Comparison of ENCODE assay signal across 8 cellular contexts in the genomic region with DNA sequence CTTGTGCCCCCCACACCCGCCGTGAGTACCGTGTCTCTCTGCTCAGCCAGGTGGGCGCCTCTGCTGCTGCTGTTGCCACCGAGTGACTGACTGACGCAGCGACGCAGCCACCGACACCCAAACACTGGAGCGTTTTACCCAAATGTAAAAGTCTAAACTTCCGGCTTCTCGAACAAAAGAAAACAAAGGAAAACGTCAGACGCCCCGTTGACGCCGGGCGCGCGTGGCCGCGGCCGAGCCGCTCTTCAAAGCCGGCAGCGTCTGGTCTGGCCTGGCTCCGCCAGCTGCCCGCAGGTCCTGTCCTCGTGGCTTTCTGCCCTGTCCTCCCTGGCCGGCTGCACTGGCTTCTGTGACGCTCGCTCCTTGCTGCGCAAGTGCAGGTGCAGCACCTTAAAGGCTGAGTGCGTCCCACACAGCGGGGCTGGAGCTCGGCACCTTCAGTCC. TPM values are rescaled to one million over a fixed set of nuclear protein-coding genes. Genes with fewer than 3 reads are reported as not detected.
DNase-seq lines count a peak whose midpoint lies in the region; ATAC-seq, FAIRE-seq and TF ChIP-seq lines count a peak whose summit lies in the region.

No MANE protein-coding gene starts in this region.

- TF ChIP-seq POLR2A in esophagus muscularis mucosa (IDR thresholded peaks at IDR 0.05; ENCODE audit: low read depth), result no peak

- H3K4me1 Mint-ChIP-seq in naive thymus-derived CD8-positive, alpha-beta T cell, result peaks cover 18 to 31% (median 29%) of the 10 kb centered on the region in 4 donors
- H3K4me1 Mint-ChIP-seq in stimulated activated naive B cell treated with anti-CD40 and anti-IgM and Interleukin-4, amounts not matched to agents 10 μg/mL and 1 μg/mL and 100 μg/mL, for 72 hours, result peaks cover 21 to 22% of the 10 kb centered on the region in 2 donors

- peak overlapping the region; percentile 62 to 64 (median 64) for H3K27ac ChIP-seq in esophagus muscularis mucosa (replicated peaks in 1 of 4)

- no peak for TF ChIP-seq CTCF in esophagus muscularis mucosa (IDR thresholded peaks at IDR 0.05)

- H3K36me3 Mint-ChIP-seq in naive thymus-derived CD8-positive, alpha-beta T cell, result no peaks in the 10 kb centered on the region
- H3K36me3 Mint-ChIP-seq in stimulated activated naive B cell treated with anti-CD40 and anti-IgM and Interleukin-4, amounts not matched to agents 10 μg/mL and 1 μg/mL and 100 μg/mL, for 72 hours, result no peaks in the 10 kb centered on the region

- H3K36me3 ChIP-seq in esophagus muscularis mucosa, result no peaks in the 10 kb centered on the region

- H3K27me3 Mint-ChIP-seq in naive thymus-derived CD8-positive, alpha-beta T cell, result peaks cover 0 to 3% (median 2%) of the 10 kb centered on the region in 5 donors
- peaks cover 14 to 18% of the 10 kb centered on the region in 2 donors for H3K27me3 Mint-ChIP-seq in stimulated activated naive B cell treated with anti-CD40 and anti-IgM and Interleukin-4, amounts not matched to agents 10 μg/mL and 1 μg/mL and 100 μg/mL, for 72 hours

- peak overlapping the region; percentile 61 to 69 (median 66) for H3K4me3 ChIP-seq in esophagus muscularis mucosa

- POLR2A ChIA-PET in naive thymus-derived CD8-positive, alpha-beta T cell (lab: Charles Lee), result interaction anchor here (0.6 to 3.7 kb wide), 16 partner anchors 11 to 415 kb away, joined by 3 to 43 read pairs (median 4); a partner anchor contains a TSS

- peak overlapping the region; percentile 98 to 100 (median 100) for H3K27ac Mint-ChIP-seq in naive thymus-derived CD8-positive, alpha-beta T cell
- peak overlapping the region; percentile 96 for H3K27ac Mint-ChIP-seq in stimulated activated naive B cell treated with anti-CD40 and anti-IgM and Interleukin-4, amounts not matched to agents 10 μg/mL and 1 μg/mL and 100 μg/mL, for 72 hours

- TF ChIP-seq EP300 in esophagus muscularis mucosa (IDR thresholded peaks at IDR 0.05), result no peak

- FAIRE-seq in GM18507 (lab: Jason Lieb, UNC), result peak; percentile 29

- peak overlapping the region; percentile 93 to 100 (median 98) for H3K4me3 Mint-ChIP-seq in naive thymus-derived CD8-positive, alpha-beta T cell
- H3K4me3 Mint-ChIP-seq in stimulated activated naive B cell treated with anti-CD40 and anti-IgM and Interleukin-4, amounts not matched to agents 10 μg/mL and 1 μg/mL and 100 μg/mL, for 72 hours, result peak overlapping the region; percentile 93 to 94

- H3K4me1 ChIP-seq in esophagus muscularis mucosa, result peaks cover 11 to 21% (median 18%) of the 10 kb centered on the region in 4 donors

- peaks cover 0 to 60% (median 0%) of the 10 kb centered on the region in 4 donors for H3K27me3 ChIP-seq in esophagus muscularis mucosa

- intact Hi-C loops in esophagus muscularis mucosa (cut with DNase I), result no loop called here

- no peaks in the 10 kb centered on the region for H3K9me3 ChIP-seq in esophagus muscularis mucosa

- peak; percentile 40 for ATAC-seq in HG02870 (IDR thresholded peaks at IDR 0.05; ENCODE audit: unreplicated experiment)
- peak; percentile 90 to 91 for ATAC-seq in naive thymus-derived CD8-positive, alpha-beta T cell
- ATAC-seq in stimulated activated naive B cell treated with anti-CD40 and anti-IgM and Interleukin-4, amounts not matched to agents 10 μg/mL and 1 μg/mL and 100 μg/mL, for 72 hours (replicated peaks), result peak; percentile 70 to 73

- DNase-seq in GM18507 (ENCODE audit: extremely low spot score, insufficient read length, low read depth) (peak; percentile 44), NCI-H2196 (lab: John Stamatoyannopoulos, UW; ENCODE audit: unreplicated experiment) (peak; percentile 86), activated T-cell treated with anti-CD3 and anti-CD28 coated beads for 1 hour (ENCODE audit: low read depth) (peak; percentile 64), esophagus muscularis mucosa (ENCODE audit: extremely low spot score) (no peak), COLO829 (ENCODE audit: low spot score) (no peak)
- DNase-seq in naive thymus-derived CD8-positive, alpha-beta T cell, result peak in 9 of 10 donors; percentile 61 to 92 (median 86)
- peak; percentile 46 for DNase-seq in stimulated activated naive B cell treated with anti-CD40 and anti-IgM and Interleukin-4, amounts not matched to agents 10 μg/mL and 1 μg/mL and 100 μg/mL, for 72 hours

- H3K9me3 Mint-ChIP-seq in naive thymus-derived CD8-positive, alpha-beta T cell, result no peaks in the 10 kb centered on the region
- peaks cover 0 to 2% of the 10 kb centered on the region in 2 donors for H3K9me3 Mint-ChIP-seq in stimulated activated naive B cell treated with anti-CD40 and anti-IgM and Interleukin-4, amounts not matched to agents 10 μg/mL and 1 μg/mL and 100 μg/mL, for 72 hours

- 13% methylated on average over 6 of the region's 36 CpGs for WGBS in esophagus muscularis mucosa

RNA-seq across cellular contexts. Expression of a gene that starts 41.4 kb away (rescaled TPM):
- 100 to 1,000 TPM in 3 of 4 donors, 10 to 100 TPM in 1; 96.9 to 139 (median 126) TPM for total RNA-seq in esophagus muscularis mucosa
- 10 to 100 TPM; 67.2 to 70.1 TPM for total RNA-seq in naive thymus-derived CD8-positive, alpha-beta T cell
- polyA plus RNA-seq in naive thymus-derived CD8-positive, alpha-beta T cell, result 10 to 100 TPM; 24.9 to 66.4 (median 49.7) TPM

RNA-seq across cellular contexts. Expression of a gene that starts 58.9 kb away (rescaled TPM):
- total RNA-seq in esophagus muscularis mucosa, result under 1 TPM in 1 of 4 donors, not detected in 3; 0.06 TPM
- total RNA-seq in naive thymus-derived CD8-positive, alpha-beta T cell, result under 1 TPM; 0.08 to 0.27 TPM
- polyA plus RNA-seq in naive thymus-derived CD8-positive, alpha-beta T cell, result under 1 TPM in 1 of 3 donors, not detected in 2; 0.09 TPM

Comparison
In these comparisons a context has a peak if more than half of its experiments do, and no peak if none do; other contexts are left out.
1. DNase-seq: peak in GM18507 (single experiment), NCI-H2196 (single experiment), activated T-cell treated with anti-CD3 and anti-CD28 coated beads for 1 hour (single experiment), naive thymus-derived CD8-positive, alpha-beta T cell (9 of 10) and stimulated activated naive B cell treated with anti-CD40 and anti-IgM and Interleukin-4, amounts not matched to agents 10 μg/mL and 1 μg/mL and 100 μg/mL, for 72 hours (single experiment); none in esophagus muscularis mucosa (single experiment) and COLO829 (single experiment).
2. ATAC-seq: peak in every context shown above with its lines; median percentile 90 in naive thymus-derived CD8-positive, alpha-beta T cell; 72 in stimulated activated naive B cell treated with anti-CD40 and anti-IgM and Interleukin-4, amounts not matched to agents 10 μg/mL and 1 μg/mL and 100 μg/mL, for 72 hours; 40 in HG02870.